Comparison of ENCODE assay signal across 8 cellular contexts in the genomic region with DNA sequence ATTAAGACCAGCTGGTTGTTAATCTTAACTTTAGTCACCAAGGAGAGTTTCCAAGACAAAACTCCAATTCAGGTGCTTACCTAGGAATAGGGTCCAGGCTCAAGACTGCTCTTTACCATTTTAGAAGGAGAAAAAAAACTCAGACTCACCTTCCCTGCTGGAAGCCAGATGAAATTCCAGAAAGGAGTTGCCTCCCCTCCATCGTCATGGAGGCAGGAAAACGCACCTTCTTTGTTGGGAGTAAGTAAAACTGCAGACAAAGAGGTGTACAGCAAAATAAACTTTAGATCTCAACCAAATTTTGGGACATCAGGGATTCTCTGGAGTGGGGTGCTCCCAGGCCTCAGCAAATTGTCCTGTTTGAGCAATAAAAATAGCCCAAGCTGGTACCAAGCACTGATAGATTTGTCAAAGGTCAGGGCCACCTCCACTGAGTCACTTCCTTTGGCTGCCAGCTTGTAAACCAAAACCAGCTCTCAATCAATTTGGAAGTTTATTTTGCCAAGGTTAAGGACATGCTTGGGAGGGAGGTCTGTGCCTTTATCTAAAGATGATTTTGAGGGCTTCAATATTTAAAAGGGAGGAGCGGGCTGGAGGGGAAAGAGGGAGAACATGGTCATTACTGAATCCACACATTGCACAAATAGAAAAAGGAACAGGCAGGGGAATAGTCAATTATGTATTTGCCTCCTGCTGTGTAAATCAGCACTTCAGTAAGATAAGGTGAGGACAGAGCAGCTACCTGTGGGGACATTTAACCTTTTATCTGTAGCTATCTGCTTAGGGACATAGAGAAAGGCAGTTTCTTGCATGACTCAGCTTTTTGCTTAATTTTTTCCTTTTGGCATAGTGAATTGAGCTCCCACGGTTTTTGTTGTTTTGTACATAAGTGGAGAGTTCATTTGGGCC. TPM values are rescaled to one million over a fixed set of nuclear protein-coding genes. Genes with fewer than 3 reads are reported as not detected.
A peak's percentile ranks its signal among the peaks of the same experiment; 100 is the strongest.
DNase-seq lines count a peak whose midpoint lies in the region; ATAC-seq and TF ChIP-seq lines count a peak whose summit lies in the region.

No MANE protein-coding gene starts in this region.

- H3K4me1 ChIP-seq in HUES6 (ENCODE audit: control insufficient read depth, insufficient read depth, low read length), result peaks cover 42% of the 10 kb centered on the region

- H3K4me3 ChIP-seq in AG09309 (ENCODE audit: control insufficient read depth, low read depth, low read length) (peak overlapping the region; percentile 98; the same call in 1 of the 2 replicates), HUES6 (ENCODE audit: low read depth, low read length) (peak overlapping the region; percentile 79)

- no peaks in the 10 kb centered on the region for H3K27me3 ChIP-seq in HUES6 (ENCODE audit: control insufficient read depth, insufficient read depth, low read length)

- peak overlapping the region; percentile 91 for H3K9ac ChIP-seq in HUES6 (ENCODE audit: low read length)

- peaks cover 3% of the 10 kb centered on the region for H3K36me3 Mint-ChIP-seq in activated T-helper 2 cell treated with anti-CD3 and anti-CD28 coated beads, Interferon-gamma antibody, Interleukin-2, Interleukin-4, amounts not matched to agents 10 μg/mL and 5 μg/mL and 100 μg/mL, durations not matched to agents 14 hours and 24 hours and 36 hours (ENCODE audit: low read depth)

- H3K27me3 Mint-ChIP-seq in activated T-helper 2 cell treated with anti-CD3 and anti-CD28 coated beads, Interferon-gamma antibody, Interleukin-2, Interleukin-4, amounts not matched to agents 10 μg/mL and 5 μg/mL and 100 μg/mL, durations not matched to agents 14 hours and 24 hours and 36 hours (ENCODE audit: low read depth), result peaks cover 20% of the 10 kb centered on the region
- no peaks in the 10 kb centered on the region for H3K27me3 Mint-ChIP-seq in stimulated activated naive CD8-positive, alpha-beta T cell treated with anti-CD3 and anti-CD28 coated beads, Interleukin-15, amount 100 ng/mL, for 72 hours

- TF ChIP-seq CTCF in AG09309 (IDR thresholded peaks at IDR 0.05; ENCODE audit: control insufficient read depth, insufficient read depth, low read depth, low read length, missing control alignments), result no peak

- no peaks in the 10 kb centered on the region for H3K9me3 Mint-ChIP-seq in activated T-helper 2 cell treated with anti-CD3 and anti-CD28 coated beads, Interferon-gamma antibody, Interleukin-2, Interleukin-4, amounts not matched to agents 10 μg/mL and 5 μg/mL and 100 μg/mL, durations not matched to agents 14 hours and 24 hours and 36 hours
- no peaks in the 10 kb centered on the region for H3K9me3 Mint-ChIP-seq in stimulated activated naive CD8-positive, alpha-beta T cell treated with anti-CD3 and anti-CD28 coated beads, Interleukin-15, amount 100 ng/mL, for 72 hours

- H3K4me1 Mint-ChIP-seq in activated T-helper 2 cell treated with anti-CD3 and anti-CD28 coated beads, Interferon-gamma antibody, Interleukin-2, Interleukin-4, amounts not matched to agents 10 μg/mL and 5 μg/mL and 100 μg/mL, durations not matched to agents 14 hours and 24 hours and 36 hours (ENCODE audit: low read depth), result peaks cover 36% of the 10 kb centered on the region
- H3K4me1 Mint-ChIP-seq in stimulated activated naive CD8-positive, alpha-beta T cell treated with anti-CD3 and anti-CD28 coated beads, Interleukin-15, amount 100 ng/mL, for 72 hours, result peaks cover 57% of the 10 kb centered on the region

- H3K36me3 ChIP-seq in HUES6 (ENCODE audit: control insufficient read depth, insufficient read depth, low read length), result peaks cover 15% of the 10 kb centered on the region

- intact Hi-C loops in activated T-helper 2 cell treated with anti-CD3 and anti-CD28 coated beads, Interferon-gamma antibody, Interleukin-2, Interleukin-4, amounts not matched to agents 10 μg/mL and 5 μg/mL and 100 μg/mL, durations not matched to agents 14 hours and 24 hours and 36 hours (cut with micrococcal nuclease), result loop anchor here (2.0 to 10.0 kb wide), 3 partner anchors 118 to 272 kb away; a partner anchor contains a TSS

- H3K27ac Mint-ChIP-seq in activated T-helper 2 cell treated with anti-CD3 and anti-CD28 coated beads, Interferon-gamma antibody, Interleukin-2, Interleukin-4, amounts not matched to agents 10 μg/mL and 5 μg/mL and 100 μg/mL, durations not matched to agents 14 hours and 24 hours and 36 hours, result peak overlapping the region; percentile 86
- H3K27ac Mint-ChIP-seq in stimulated activated naive CD8-positive, alpha-beta T cell treated with anti-CD3 and anti-CD28 coated beads, Interleukin-15, amount 100 ng/mL, for 72 hours, result peak overlapping the region; percentile 98

- peaks cover 4% of the 10 kb centered on the region; the same call in 1 of the 2 replicates for H3K9me3 ChIP-seq in HUES6 (ENCODE audit: control insufficient read depth, insufficient read depth, low read depth, low read length)

- ATAC-seq in stimulated activated naive CD8-positive, alpha-beta T cell treated with anti-CD3 and anti-CD28 coated beads, Interleukin-15, amount 100 ng/mL, for 72 hours, result no peak

- no peak for DNase-seq in AG09309 (ENCODE audit: low read depth)
- no peak for DNase-seq in activated T-helper 2 cell treated with anti-CD3 and anti-CD28 coated beads, Interferon-gamma antibody, Interleukin-2, Interleukin-4, amounts not matched to agents 10 μg/mL and 5 μg/mL and 100 μg/mL, durations not matched to agents 14 hours and 24 hours and 36 hours (ENCODE audit: low spot score)
- peak; percentile 26 for DNase-seq in iPS-NIHi7 (ENCODE audit: extremely low spot score)
- DNase-seq in stimulated activated naive CD8-positive, alpha-beta T cell treated with anti-CD3 and anti-CD28 coated beads, Interleukin-15, amount 100 ng/mL, for 72 hours, result no peak
- DNase-seq in cortex of kidney (lab: John Stamatoyannopoulos, UW), result no peak
- DNase-seq in effector CD4-positive, alpha-beta T cell, result no peak
- no peak for DNase-seq in GM19240 (ENCODE audit: insufficient read length, low spot score)

- H3K4me3 Mint-ChIP-seq in activated T-helper 2 cell treated with anti-CD3 and anti-CD28 coated beads, Interferon-gamma antibody, Interleukin-2, Interleukin-4, amounts not matched to agents 10 μg/mL and 5 μg/mL and 100 μg/mL, durations not matched to agents 14 hours and 24 hours and 36 hours (ENCODE audit: low read depth), result peak overlapping the region; percentile 89
- H3K4me3 Mint-ChIP-seq in stimulated activated naive CD8-positive, alpha-beta T cell treated with anti-CD3 and anti-CD28 coated beads, Interleukin-15, amount 100 ng/mL, for 72 hours, result peak overlapping the region; percentile 98 to 99

- H3K27ac ChIP-seq in HUES6 (ENCODE audit: low read depth, low read length), result peak overlapping the region; percentile 78; the same call in 1 of the 2 replicates

RNA-seq across cellular contexts. Expression of a gene that starts 1.5 kb away (rescaled TPM):
- 36.7 and 36.9 TPM in 2 replicates for total RNA-seq in activated T-helper 2 cell treated with anti-CD3 and anti-CD28 coated beads, Interferon-gamma antibody, Interleukin-2, Interleukin-4, amounts not matched to agents 10 μg/mL and 5 μg/mL and 100 μg/mL, durations not matched to agents 14 hours and 24 hours and 36 hours
